ENCODE assay signal across 16 cellular contexts in the genomic region with DNA sequence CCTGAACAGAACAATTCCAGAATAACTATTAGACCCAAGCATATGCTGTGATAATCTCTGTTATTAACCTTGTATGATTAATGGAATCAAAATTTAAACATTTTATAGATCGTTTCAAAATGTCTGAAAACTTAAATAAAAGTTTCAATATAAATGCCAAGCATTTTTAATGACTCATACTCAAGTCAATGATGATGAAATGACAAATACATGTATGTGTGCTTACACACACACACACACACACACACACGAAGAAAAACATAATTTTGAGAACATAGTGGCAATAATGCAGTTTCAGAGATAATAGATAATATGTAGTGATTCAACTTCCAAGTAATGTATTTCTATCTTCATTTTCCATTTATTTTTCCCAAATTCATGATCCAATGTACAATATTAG.
"Had no signal": no experiment of that assay in that cellular context is flagged by ENCODE, and none has a peak within 500 bp of the region (broad histone marks: within the 10 kb centered on the region; RNA-seq: fewer than 3 reads in every experiment).

No MANE protein-coding gene starts in this region.

- H3K4me1 Mint-ChIP-seq: activated CD4-positive, alpha-beta T cell treated with anti-CD3 and anti-CD28 coated beads, Interleukin-2, amount 10 ng/mL, durations not matched to agents 24 days and 14 days had no signal

- H3K4me3 ChIP-seq: coronary artery, lower lobe of right lung, smooth muscle cell, thyroid gland had no signal

- H3K27me3 Mint-ChIP-seq: activated CD4-positive, alpha-beta T cell treated with anti-CD3 and anti-CD28 coated beads, Interleukin-2, amount 10 ng/mL, durations not matched to agents 24 days and 14 days had no signal

- H3K36me3 ChIP-seq: lower lobe of right lung, thyroid gland had no signal

- H3K27ac Mint-ChIP-seq: activated CD4-positive, alpha-beta T cell treated with anti-CD3 and anti-CD28 coated beads, Interleukin-2, amount 10 ng/mL, durations not matched to agents 24 days and 14 days; activated T-helper 2 cell treated with anti-CD3 and anti-CD28 coated beads, Interferon-gamma antibody, Interleukin-2, Interleukin-4, amounts not matched to agents 10 μg/mL and 5 μg/mL and 100 μg/mL, durations not matched to agents 14 hours and 24 hours and 36 hours; T-helper 1 cell treated with Interleukin-12 subunit alpha and Interleukin-12 subunit beta and Interleukin-4 antibody, amounts not matched to agents 30 μg/mL and 1 μg/mL, for 36 hours; WTC11 had no signal

- FAIRE-seq: urothelium cell line had no signal

- H3K27ac ChIP-seq: coronary artery, lower lobe of right lung, thyroid gland had no signal

- H3K4me3 Mint-ChIP-seq: activated CD4-positive, alpha-beta T cell treated with anti-CD3 and anti-CD28 coated beads, Interleukin-2, amount 10 ng/mL, durations not matched to agents 24 days and 14 days; T-helper 1 cell treated with Interleukin-12 subunit alpha and Interleukin-12 subunit beta and Interleukin-4 antibody, amounts not matched to agents 30 μg/mL and 1 μg/mL, for 36 hours; WTC11 had no signal

- H3K4me1 ChIP-seq: lower lobe of right lung, thyroid gland had no signal

- H3K27me3 ChIP-seq: thyroid gland had no signal

- H3K9me3 ChIP-seq: lower lobe of right lung, thyroid gland had no signal

- ATAC-seq: left cardiac atrium, lower lobe of right lung, WTC11 had no signal

- H3K36me3 Mint-ChIP-seq: WTC11 had no signal

- H3K9me3 Mint-ChIP-seq: WTC11 had no signal

- DNase-seq: activated CD4-positive, alpha-beta T cell treated with anti-CD3 and anti-CD28 coated beads, Interleukin-2, amount 10 ng/mL, durations not matched to agents 24 days and 14 days; activated CD8-positive, alpha-beta memory T cell treated with anti-CD3 and anti-CD28 coated beads for 24 hours; activated naive CD4-positive, alpha-beta T cell treated with anti-CD3 and anti-CD28 coated beads, Interleukin-2, amount 50 U/mL, for 16 hours; anterior cingulate cortex; caudate nucleus; effector CD4-positive, alpha-beta T cell; left cardiac atrium; lower lobe of right lung; midbrain; thyroid gland had no signal
